1 cellular context compared by ENCODE assay signal in the genomic region with DNA sequence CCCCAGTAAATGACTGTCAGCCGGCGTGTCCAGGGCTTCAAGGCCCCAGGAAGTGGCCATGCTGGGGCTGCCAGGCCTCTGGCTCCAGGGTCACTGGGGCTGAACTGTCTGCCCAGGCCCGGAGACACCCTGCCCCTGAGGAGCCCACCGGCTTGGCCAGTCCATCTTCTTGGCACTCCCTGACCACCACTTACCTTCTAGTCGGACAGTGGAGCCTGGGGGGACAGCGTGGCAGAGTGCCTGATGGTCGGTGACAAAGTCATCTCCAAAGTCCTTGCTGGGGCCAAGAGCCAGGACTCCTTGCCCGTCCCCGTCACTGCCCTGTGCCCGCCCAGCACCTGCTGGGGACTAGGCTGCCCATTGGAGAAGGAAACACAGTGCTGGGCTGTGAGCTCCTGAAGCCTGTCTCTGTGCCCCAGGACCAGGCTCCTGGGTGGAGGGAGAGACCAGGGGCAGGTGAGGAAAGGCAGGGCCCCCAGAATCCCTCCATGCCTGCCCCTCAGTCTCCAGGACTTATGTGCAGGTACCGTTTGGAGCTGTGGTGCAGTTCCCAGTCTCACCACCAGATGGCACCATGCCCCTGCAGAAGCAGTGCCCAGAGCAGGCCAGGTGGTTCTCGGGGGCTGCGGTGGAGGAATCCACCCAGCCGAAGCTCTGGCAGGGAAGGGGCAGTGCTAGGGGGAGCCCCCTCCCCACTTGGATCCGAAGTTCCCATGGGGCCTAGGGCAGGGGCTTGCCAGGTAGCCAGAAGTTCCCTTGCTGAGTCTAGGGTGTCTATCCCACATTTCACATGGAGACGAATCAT.
TF ChIP-seq lines count a peak whose summit lies in the region.

No MANE protein-coding gene starts in this region.

TF ChIP-seq in H1, 55 proteins besides CTCF, POLR2A, EP300 and RAD21:
- TF ChIP-seq, protein P1, sequence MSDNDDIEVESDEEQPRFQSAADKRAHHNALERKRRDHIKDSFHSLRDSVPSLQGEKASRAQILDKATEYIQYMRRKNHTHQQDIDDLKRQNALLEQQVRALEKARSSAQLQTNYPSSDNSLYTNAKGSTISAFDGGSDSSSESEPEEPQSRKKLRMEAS (IDR thresholded peaks at IDR 0.05) = peak; percentile 54; the same call in 1 of the 2 replicates
- TF ChIP-seq CEBPB (IDR thresholded peaks at IDR 0.05; ENCODE audit: low read depth, low read length) (no peak), TCF12 (IDR thresholded peaks at IDR 0.05; ENCODE audit: low read depth, low read length) (0 out of 2 replicates have a peak, but pooled peaks have one; percentile 58), GABPA (IDR thresholded peaks at IDR 0.05; ENCODE audit: borderline replicate concordance, insufficient read depth, low read length) (peak; percentile 77; the same call in 1 of the 2 replicates), SIN3A (conservative IDR thresholded peaks at IDR 0.05 in 1 of 2, IDR thresholded peaks at IDR 0.05 in 1 of 2; ENCODE audit: low read depth in 1 of 2, low read length in 2 of 2) (0 out of 4 replicates have a peak, but pooled peaks of 1 of the 2 experiments have one; percentile 34)
